ENCODE assay signal across 20 cellular contexts in the genomic region with DNA sequence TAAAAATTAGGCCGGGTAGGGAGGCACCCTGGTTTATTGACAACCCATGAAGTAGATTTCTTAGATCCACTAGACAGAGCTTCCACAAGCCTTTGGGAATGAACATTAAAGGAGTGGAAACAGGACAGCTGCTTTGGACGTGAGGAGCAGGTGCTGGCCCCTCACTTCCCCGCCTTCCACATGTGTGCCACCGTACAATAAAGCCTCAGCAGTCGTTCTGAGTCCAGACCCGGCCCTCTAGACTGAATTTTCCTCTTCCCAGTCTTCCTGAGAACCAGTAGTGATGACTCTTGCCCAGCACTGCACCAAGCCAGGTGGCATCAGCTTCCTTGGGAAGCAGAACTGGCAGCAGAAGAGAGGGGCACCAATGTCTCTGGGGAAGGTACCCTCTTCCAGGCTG.
DNase-seq lines count a peak whose midpoint lies in the region; ATAC-seq lines count a peak whose summit lies in the region.
"Had no signal": no experiment of that assay in that cellular context is flagged by ENCODE, and none has a peak within 500 bp of the region (broad histone marks: within the 10 kb centered on the region; RNA-seq: fewer than 3 reads in every experiment).

No MANE protein-coding gene starts in this region.

- H3K9me3 ChIP-seq in naive thymus-derived CD4-positive, alpha-beta T cell (ENCODE audit: control insufficient read depth in 2 of 3, low read length in 3 of 3), result no peaks in the 10 kb centered on the region
- H3K9me3 ChIP-seq: HAP-1 had no signal

- no peaks in the 10 kb centered on the region for H3K9me3 Mint-ChIP-seq in activated naive CD4-positive, alpha-beta T cell treated with anti-CD3 and anti-CD28 coated beads, Interleukin-2, amount 50 U/mL, for 24 hours
- H3K9me3 Mint-ChIP-seq in activated CD4-positive, alpha-beta memory T cell treated with anti-CD3 and anti-CD28 coated beads, Interleukin-2, amount 10 ng/mL, durations not matched to agents 7 days and 5 days, result no peaks in the 10 kb centered on the region
- peaks cover 0 to 10% (median 0%) of the 10 kb centered on the region in 11 donors for H3K9me3 Mint-ChIP-seq in naive thymus-derived CD4-positive, alpha-beta T cell
- H3K9me3 Mint-ChIP-seq: IgD-negative memory B cell had no signal

- DNase-seq in activated naive CD4-positive, alpha-beta T cell treated with Interleukin-2 at 50 U/mL for 16 hours, result no peak
- DNase-seq in activated CD4-positive, alpha-beta memory T cell treated with anti-CD3 and anti-CD28 coated beads, Interleukin-2, amount 10 ng/mL, durations not matched to agents 7 days and 5 days, result no peak
- no peak for DNase-seq in naive thymus-derived CD4-positive, alpha-beta T cell
- DNase-seq in stimulated activated CD4-positive, alpha-beta T cell treated with anti-CD3 and anti-CD28 coated beads, Interleukin-1b, Interleukin-23, amount 100 ng/mL, for 48 hours, result no peak
- no peak for DNase-seq in left ventricle myocardium superior
- DNase-seq in anterior cingulate cortex (lab: John Stamatoyannopoulos, UW), result no peak
- DNase-seq: AML-193; Calu3; DMS79 treated with DMSO at 0.1 percent for 48 hours; Kasumi-1; MM.1S; NCI-H1105; NCI-H187; NCI-H2171; NCI-H446; NK-92 treated with Interleukin-12 subunit alpha and Interleukin-12 subunit beta, amount 100 ng/mL, for 24 hours; SHP77 had no signal

- intact Hi-C loops in naive thymus-derived CD4-positive, alpha-beta T cell (cut with micrococcal nuclease), result no loop called here
- intact Hi-C loops in left ventricle myocardium superior (cut with micrococcal nuclease), result no loop called here

- peaks cover 34 to 95% (median 40%) of the 10 kb centered on the region in 3 experiments for H3K36me3 ChIP-seq in naive thymus-derived CD4-positive, alpha-beta T cell (ENCODE audit: control insufficient read depth in 2 of 3, insufficient read depth in 3 of 3, low read length in 3 of 3)
- H3K36me3 ChIP-seq: HAP-1 had no signal

- H3K4me1 Mint-ChIP-seq in activated naive CD4-positive, alpha-beta T cell treated with anti-CD3 and anti-CD28 coated beads, Interleukin-2, amount 50 U/mL, for 24 hours, result peaks cover 25% of the 10 kb centered on the region
- H3K4me1 Mint-ChIP-seq in activated CD4-positive, alpha-beta memory T cell treated with anti-CD3 and anti-CD28 coated beads, Interleukin-2, amount 10 ng/mL, durations not matched to agents 7 days and 5 days, result peaks cover 3% of the 10 kb centered on the region
- peaks cover 5 to 40% (median 30%) of the 10 kb centered on the region in 7 donors for H3K4me1 Mint-ChIP-seq in naive thymus-derived CD4-positive, alpha-beta T cell

- H3K36me3 Mint-ChIP-seq in activated naive CD4-positive, alpha-beta T cell treated with anti-CD3 and anti-CD28 coated beads, Interleukin-2, amount 50 U/mL, for 24 hours, result peaks cover 46% of the 10 kb centered on the region
- H3K36me3 Mint-ChIP-seq in activated CD4-positive, alpha-beta memory T cell treated with anti-CD3 and anti-CD28 coated beads, Interleukin-2, amount 10 ng/mL, durations not matched to agents 7 days and 5 days (ENCODE audit: low read depth), result peaks cover 95% of the 10 kb centered on the region
- H3K36me3 Mint-ChIP-seq in naive thymus-derived CD4-positive, alpha-beta T cell, result peaks cover 41 to 94% (median 86%) of the 10 kb centered on the region in 5 donors

- H3K4me1 ChIP-seq in naive thymus-derived CD4-positive, alpha-beta T cell (ENCODE audit: control insufficient read depth in 2 of 2, insufficient read depth in 2 of 2, low read length in 2 of 2), result no peaks in the 10 kb centered on the region
- H3K4me1 ChIP-seq: HAP-1 had no signal

- CTCF ChIA-PET in activated CD4-positive, alpha-beta memory T cell treated with anti-CD3 and anti-CD28 coated beads, Interleukin-2, amount 10 ng/mL, durations not matched to agents 7 days and 5 days (lab: Charles Lee), result no interaction called here
- CTCF ChIA-PET in naive thymus-derived CD4-positive, alpha-beta T cell (lab: Charles Lee), result no interaction called here

- H3K4me3 Mint-ChIP-seq in activated naive CD4-positive, alpha-beta T cell treated with anti-CD3 and anti-CD28 coated beads, Interleukin-2, amount 50 U/mL, for 24 hours, result no peak overlapping the region
- no peak overlapping the region for H3K4me3 Mint-ChIP-seq in activated CD4-positive, alpha-beta memory T cell treated with anti-CD3 and anti-CD28 coated beads, Interleukin-2, amount 10 ng/mL, durations not matched to agents 7 days and 5 days
- no peak overlapping the region for H3K4me3 Mint-ChIP-seq in naive thymus-derived CD4-positive, alpha-beta T cell
- H3K4me3 Mint-ChIP-seq: IgD-negative memory B cell had no signal

- no peaks in the 10 kb centered on the region for H3K27me3 ChIP-seq in naive thymus-derived CD4-positive, alpha-beta T cell (ENCODE audit: control insufficient read depth in 2 of 2, insufficient read depth in 2 of 2, low read length in 2 of 2)

- no peak overlapping the region for H3K27ac ChIP-seq in naive thymus-derived CD4-positive, alpha-beta T cell (ENCODE audit: low read depth, low read length)

- ATAC-seq in naive thymus-derived CD4-positive, alpha-beta T cell, result no peak
- ATAC-seq in left ventricle myocardium superior, result no peak

- peak overlapping the region; percentile 12 for H3K27ac Mint-ChIP-seq in activated naive CD4-positive, alpha-beta T cell treated with anti-CD3 and anti-CD28 coated beads, Interleukin-2, amount 50 U/mL, for 24 hours
- H3K27ac Mint-ChIP-seq in activated CD4-positive, alpha-beta memory T cell treated with anti-CD3 and anti-CD28 coated beads, Interleukin-2, amount 10 ng/mL, durations not matched to agents 7 days and 5 days, result peak overlapping the region; percentile 40
- peak overlapping the region in 5 of 9 donors; percentile 6 to 75 (median 55) for H3K27ac Mint-ChIP-seq in naive thymus-derived CD4-positive, alpha-beta T cell

- H3K4me3 ChIP-seq in naive thymus-derived CD4-positive, alpha-beta T cell (ENCODE audit: low read length), result no peak overlapping the region
- H3K4me3 ChIP-seq: HAP-1 had no signal

- H3K27me3 Mint-ChIP-seq in activated naive CD4-positive, alpha-beta T cell treated with anti-CD3 and anti-CD28 coated beads, Interleukin-2, amount 50 U/mL, for 24 hours, result no peaks in the 10 kb centered on the region
- H3K27me3 Mint-ChIP-seq in activated CD4-positive, alpha-beta memory T cell treated with anti-CD3 and anti-CD28 coated beads, Interleukin-2, amount 10 ng/mL, durations not matched to agents 7 days and 5 days, result no peaks in the 10 kb centered on the region
- no peaks in the 10 kb centered on the region for H3K27me3 Mint-ChIP-seq in naive thymus-derived CD4-positive, alpha-beta T cell
- H3K27me3 Mint-ChIP-seq: IgD-negative memory B cell had no signal

- POLR2A ChIA-PET in activated CD4-positive, alpha-beta memory T cell treated with anti-CD3 and anti-CD28 coated beads, Interleukin-2, amount 10 ng/mL, durations not matched to agents 7 days and 5 days (lab: Charles Lee), result interaction anchor here (1.0 to 1.3 kb wide), 2 partner anchors 10 to 109 kb away, joined by 3 read pairs; no protein-coding TSS in a partner anchor
- POLR2A ChIA-PET in naive thymus-derived CD4-positive, alpha-beta T cell (lab: Charles Lee), result interaction anchor here (0.6 kb wide), 1 partner anchor 423 kb away, joined by 4 read pairs; no protein-coding TSS in a partner anchor
